In genomic region chr3:25576836-25577454, GRCh38 we compare ENCODE assay signal across 26 cellular contexts.
DNase-seq lines count a peak whose midpoint lies in the region; ATAC-seq and TF ChIP-seq lines count a peak whose summit lies in the region.
"Had no signal": no experiment of that assay in that cellular context is flagged by ENCODE, and none has a peak within 500 bp of the region (broad histone marks: within the 10 kb centered on the region; RNA-seq: fewer than 3 reads in every experiment).

No MANE protein-coding gene starts in this region.

- no peak for ATAC-seq in HG03159 (IDR thresholded peaks at IDR 0.05; ENCODE audit: unreplicated experiment)
- ATAC-seq in GM19455 (IDR thresholded peaks at IDR 0.05; ENCODE audit: unreplicated experiment): no peak
- ATAC-seq: left colon; naive thymus-derived CD8-positive, alpha-beta T cell; sciatic nerve had no signal

- H3K27ac ChIP-seq in 22Rv1: no peak overlapping the region
- H3K27ac ChIP-seq: adrenal gland, RWPE1 had no signal

- DNase-seq in RPMI8226: peak; percentile 28
- DNase-seq in iPS-NIHi7 (ENCODE audit: extremely low spot score): peak; percentile 38
- DNase-seq in NOMO-1 treated with DMSO at 0.1 percent for 48 hours (lab: John Stamatoyannopoulos, UW; ENCODE audit: unreplicated experiment): no peak
- DNase-seq in SHP77 (lab: John Stamatoyannopoulos, UW): no peak
- DNase-seq: activated CD4-positive, alpha-beta memory T cell treated with anti-CD3 and anti-CD28 coated beads for 36 hours; activated CD4-positive, CD25-positive, alpha-beta regulatory T cell; activated gamma-delta T cell; activated T-cell treated with anti-CD3 and anti-CD28 coated beads for 4 hours; adrenal gland; CD4-positive, CD25-positive, alpha-beta regulatory T cell; Kasumi-1; left colon; mesendoderm; naive thymus-derived CD8-positive, alpha-beta T cell; NCI-H1105; NCI-H2029 treated with DMSO at 0.1 percent for 48 hours; NCI-H510A; stimulated activated CD8-positive, alpha-beta memory T cell treated with anti-CD3 and anti-CD28 coated beads, Interleukin-4, amount 100 ng/mL, for 48 hours; substantia nigra; T-helper 9 cell had no signal

- TF ChIP-seq CTCF in 22Rv1 (IDR thresholded peaks at IDR 0.05) (peak; percentile 42), GM12874 (IDR thresholded peaks at IDR 0.05; ENCODE audit: insufficient read depth, low read depth, low read length) (peak; percentile 41; the same call in 1 of the 2 replicates)

Comparison
In these comparisons a context has a peak if more than half of its experiments do, and no peak if none do; other contexts are left out.
1. DNase-seq: peak in RPMI8226 (single experiment) and iPS-NIHi7 (single experiment); none in NOMO-1 treated with DMSO at 0.1 percent for 48 hours (single experiment) and SHP77 (0 of 2).